ENCODE assay signal across 23 cellular contexts in the genomic region with DNA sequence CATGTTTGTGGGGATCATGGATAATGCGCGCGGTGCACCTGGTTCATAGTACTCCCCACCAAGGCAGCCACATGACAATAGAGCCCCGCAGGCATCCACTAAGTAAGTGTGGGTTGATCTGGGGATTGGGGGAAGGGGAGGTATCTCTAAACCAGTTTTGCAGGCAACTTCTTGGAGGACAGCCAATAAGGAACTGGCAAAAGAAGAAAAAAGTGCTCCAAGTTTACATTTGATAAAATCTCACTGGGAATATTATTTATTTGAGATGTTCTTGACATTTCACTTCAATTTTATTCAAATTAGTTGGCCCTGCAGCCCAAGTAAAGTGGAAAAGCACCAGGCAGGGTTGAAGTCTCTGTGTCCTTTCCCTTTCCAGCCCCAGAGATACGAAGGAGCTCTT. TPM values are rescaled to one million over a fixed set of nuclear protein-coding genes. Genes with fewer than 3 reads are reported as not detected.
DNase-seq lines count a peak whose midpoint lies in the region; ATAC-seq, FAIRE-seq and TF ChIP-seq lines count a peak whose summit lies in the region.
"Had no signal": no experiment of that assay in that cellular context is flagged by ENCODE, and none has a peak within 500 bp of the region (broad histone marks: within the 10 kb centered on the region; RNA-seq: fewer than 3 reads in every experiment).

No MANE protein-coding gene starts in this region.

- H3K9me3 ChIP-seq in HUES48 (ENCODE audit: control insufficient read depth, insufficient read depth, low read length) (no peaks in the 10 kb centered on the region), breast epithelium (no peaks in the 10 kb centered on the region), HepG2 (ENCODE audit: low read length) (no peaks in the 10 kb centered on the region), transverse colon (no peaks in the 10 kb centered on the region)
- H3K9me3 ChIP-seq: Caco-2, esophagus squamous epithelium had no signal

- no peak for FAIRE-seq in HepG2 (lab: Jason Lieb, UNC)
- FAIRE-seq: G401.6, GM12878, TTC549 had no signal

- H3K4me1 ChIP-seq in HUES48 (ENCODE audit: control insufficient read depth, insufficient read depth, low read length) = peaks cover 23% of the 10 kb centered on the region
- no peaks in the 10 kb centered on the region for H3K4me1 ChIP-seq in breast epithelium
- peaks cover 33% of the 10 kb centered on the region for H3K4me1 ChIP-seq in HepG2 (ENCODE audit: insufficient read depth, low read length)
- H3K4me1 ChIP-seq in transverse colon = peaks cover 3 to 25% (median 11%) of the 10 kb centered on the region in 4 donors

- ATAC-seq in HepG2 = no peak
- ATAC-seq in GM18867 (IDR thresholded peaks at IDR 0.05; ENCODE audit: unreplicated experiment) = no peak
- ATAC-seq: GM12878 had no signal

- TF ChIP-seq EP300 in HepG2 (IDR thresholded peaks at IDR 0.05; ENCODE audit: low read depth in 2 of 2, low read length in 2 of 2) (no peak), HepG2 (CRISPR knock-in tag; IDR thresholded peaks at IDR 0.05; ENCODE audit: borderline replicate concordance) (no peak), transverse colon (IDR thresholded peaks at IDR 0.05; ENCODE audit: low read depth) (no peak)

- CTCF ChIA-PET in HepG2 (lab: Yijun Ruan, JAX; ENCODE audit: low intra/inter-chr PET ratio, low total read pairs) = no interaction called here

- TF ChIP-seq CTCF in breast epithelium (IDR thresholded peaks at IDR 0.05) (no peak), HepG2 (CRISPR knock-in tag; IDR thresholded peaks at IDR 0.05) (no peak), transverse colon (IDR thresholded peaks at IDR 0.05) (no peak)

- DNase-seq in breast epithelium (ENCODE audit: low spot score in 2 of 2) (peak; percentile 28 to 65), HepG2 (ENCODE audit: low spot score) (no peak), transverse colon (no peak), C1 segment of cervical spinal cord (lab: John Stamatoyannopoulos, UW) (no peak)
- no peak for DNase-seq in activated CD4-positive, alpha-beta T cell treated with anti-CD3 and anti-CD28 coated beads, Interleukin-2, amount 50 U/mL, for 4 hours
- DNase-seq: activated CD4-positive, alpha-beta memory T cell treated with anti-CD3 and anti-CD28 coated beads, Interleukin-2, amount 10 ng/mL, durations not matched to agents 7 days and 5 days; activated T-cell treated with anti-CD3 and anti-CD28 coated beads, Interleukin-2, amount 50 U/mL, for 48 hours; AML-193; Caco-2; esophagus squamous epithelium; head of caudate nucleus; MV-4-11; NCI-H526 treated with DMSO at 0.1 percent for 48 hours; OCI-M1; stimulated activated CD4-positive, alpha-beta T cell treated with anti-CD3 and anti-CD28 coated beads, Interleukin-4, amount 100 ng/mL, for 1 hour; substantia nigra had no signal

- no peaks in the 10 kb centered on the region for H3K79me2 ChIP-seq in HepG2 (ENCODE audit: insufficient read depth, low read length)

- POLR2A ChIA-PET in HepG2 (lab: Yijun Ruan, JAX) = interaction anchor here (1.0 kb wide), 1 partner anchor 22 kb away, joined by 3 read pairs; no protein-coding TSS in a partner anchor

- no peak for TF ChIP-seq RAD21 in HepG2 (CRISPR knock-in tag; IDR thresholded peaks at IDR 0.05)

- peak overlapping the region; percentile 39 for H3K27ac ChIP-seq in HUES48 (ENCODE audit: low read depth, low read length)
- H3K27ac ChIP-seq in breast epithelium = no peak overlapping the region
- H3K27ac ChIP-seq in HepG2 (ENCODE audit: extremely low read length, insufficient read depth, low read length) = no peak overlapping the region
- H3K27ac ChIP-seq in transverse colon = peak overlapping the region in 3 of 4 donors; percentile 22 to 51 (median 23)
- H3K27ac ChIP-seq: esophagus squamous epithelium had no signal

- no peak for TF ChIP-seq POLR2A in breast epithelium (IDR thresholded peaks at IDR 0.05)
- no peak for TF ChIP-seq POLR2A in HepG2 (IDR thresholded peaks at IDR 0.05; ENCODE audit: insufficient read depth in 1 of 2, low read depth in 2 of 2, low read length in 2 of 2)
- no peak for TF ChIP-seq POLR2A in transverse colon (IDR thresholded peaks at IDR 0.05)

- peak overlapping the region; percentile 84; the same call in 1 of the 2 replicates for H3K4me2 ChIP-seq in HepG2 (ENCODE audit: low read depth, low read length)

- no peak overlapping the region for H3K9ac ChIP-seq in HUES48 (ENCODE audit: low read depth, low read length)
- no peak overlapping the region for H3K9ac ChIP-seq in HepG2 (ENCODE audit: insufficient read depth, low read depth, low read length)

- no peaks in the 10 kb centered on the region for H4K20me1 ChIP-seq in HepG2 (ENCODE audit: insufficient read depth, low read length)

- BruUV-seq in HepG2 (replicated peaks; lab: Mats Ljungman, UMichigan) = no TSS peak

- intact Hi-C loops in breast epithelium (cut with DNase I; ENCODE audit: low total_unique reads) = no loop called here
- intact Hi-C loops in HepG2 (cut with micrococcal nuclease; ENCODE audit: unreplicated experiment) = no loop called here
- intact Hi-C loops in transverse colon (cut with DNase I; ENCODE audit: low total_unique reads) = no loop called here

- H2AFZ ChIP-seq in HepG2 (ENCODE audit: low read length) = no peak overlapping the region

- H3K4me3 ChIP-seq in HUES48 (ENCODE audit: low read depth, low read length) (no peak overlapping the region), breast epithelium (no peak overlapping the region), HepG2 (replicated peaks in 1 of 3; ENCODE audit: insufficient read depth in 1 of 3, low read depth in 2 of 3, low read length in 3 of 3) (no peak overlapping the region), transverse colon (no peak overlapping the region)
- H3K4me3 ChIP-seq: esophagus squamous epithelium, GM12878 had no signal

- 67% methylated on average over 5 of the region's 5 CpGs for WGBS in HepG2 (ENCODE audit: low lambda C conversion rate)
- WGBS in transverse colon (ENCODE audit: low coverage in 1 of 2), 2 donors = 67 to 76% methylated on average over 5 of the region's 5 CpGs

- H3K27me3 ChIP-seq in HUES48 (ENCODE audit: control insufficient read depth, insufficient read depth, low read length) (peaks cover 11% of the 10 kb centered on the region; the same call in 1 of the 2 replicates), breast epithelium (no peaks in the 10 kb centered on the region), HepG2 (ENCODE audit: control insufficient read depth in 1 of 2, insufficient read depth in 2 of 2, low read length in 2 of 2) (peaks cover 2 to 18% of the 10 kb centered on the region in 2 experiments; a peak in 2 of 5 replicates), transverse colon (no peaks in the 10 kb centered on the region)
- H3K27me3 ChIP-seq: esophagus squamous epithelium had no signal

- in situ Hi-C loops in HepG2 (cut with HindIII; ENCODE audit: extremely low pct_ligation_motif_present, low pct_unique_long_range_greater_than_20kb) = no loop called here
- in situ Hi-C loops in transverse colon (cut with MboI; ENCODE audit: low pct_ligation_motif_present in 1 of 4, low pct_unique_long_range_greater_than_20kb in 1 of 4, low sequenced_read_pairs in 3 of 4) = no loop called here

- H3K36me3 ChIP-seq in HUES48 (ENCODE audit: control insufficient read depth, insufficient read depth, low read length) (no peaks in the 10 kb centered on the region), breast epithelium (no peaks in the 10 kb centered on the region), HepG2 (replicated peaks in 1 of 2; ENCODE audit: control insufficient read depth in 1 of 2, insufficient read depth in 2 of 2, low read length in 2 of 2) (no peaks in the 10 kb centered on the region), transverse colon (no peaks in the 10 kb centered on the region)
- H3K36me3 ChIP-seq: esophagus squamous epithelium had no signal

RNA-seq across cellular contexts. Expression of gene FBP1, which starts 8.5 kb away (rescaled TPM):
- total RNA-seq in breast epithelium = 10 to 100 TPM in 2 of 3 donors, 1 to 10 TPM in 1; 7.4 to 41.1 (median 33.4) TPM
- 0.28 and 0.29 TPM in 2 replicates for total RNA-seq in HepG2 (2016; rRNA removed; fragmentation: Illumina TruSeq; extraction: Trizol)
- total RNA-seq in HepG2 (2016; cell fraction: cytosol; rRNA removed; fragmentation: Illumina TruSeq; extraction: Trizol; ENCODE audit: low read depth) = not detected in 2 replicates
- not detected in 2 replicates for total RNA-seq in HepG2 (2016; cell fraction: insoluble cytoplasmic fraction; rRNA removed; fragmentation: Illumina TruSeq; extraction: Trizol)
- total RNA-seq in HepG2 (2016; cell fraction: membrane; rRNA removed; fragmentation: Illumina TruSeq; extraction: Trizol) = 0.12 and 0.17 TPM in 2 replicates
- total RNA-seq in HepG2 (2016; cell fraction: nucleus; rRNA removed; fragmentation: Illumina TruSeq; extraction: Trizol) = not detected in 2 replicates
- 0.22 and 0.53 TPM in 2 replicates for polyA plus RNA-seq in HepG2 (2011; rRNA removed)
- polyA plus RNA-seq in HepG2 (2011; cell fraction: cytosol; rRNA removed) = 0.17 and 0.32 TPM in 2 replicates
- 0.14 TPM in 2 replicates for polyA plus RNA-seq in HepG2 (2011; cell fraction: nucleus; rRNA removed)
- polyA plus RNA-seq in HepG2 (2012) = 0.83 and 1.6 TPM in 2 replicates
- 0.16 and 0.26 TPM in 2 replicates for polyA plus RNA-seq in HepG2 (2016; cell fraction: cytosol; fragmentation: Illumina TruSeq; extraction: Trizol; ENCODE audit: low read depth)
- 0.24 TPM in 1 of 2 replicates, not detected in the other for polyA plus RNA-seq in HepG2 (2016; cell fraction: insoluble cytoplasmic fraction; fragmentation: Illumina TruSeq; extraction: Trizol; ENCODE audit: low read depth)
- polyA plus RNA-seq in HepG2 (2016; cell fraction: membrane; fragmentation: Illumina TruSeq; extraction: Trizol; ENCODE audit: low read depth) = 0.18 and 0.47 TPM in 2 replicates
- polyA plus RNA-seq in HepG2 (2016; cell fraction: nucleus; fragmentation: Illumina TruSeq; extraction: Trizol; ENCODE audit: insufficient read depth, low read depth) = not detected in 2 replicates
- 0.23 TPM in 1 of 2 replicates, not detected in the other for polyA minus RNA-seq in HepG2 (2011; rRNA and poly(A)+ RNA removed; ENCODE audit: low replicate concordance)
- not detected in 2 replicates for polyA minus RNA-seq in HepG2 (2011; cell fraction: cytosol; rRNA and poly(A)+ RNA removed)
- not detected in 2 replicates for polyA minus RNA-seq in HepG2 (2011; cell fraction: nucleus; rRNA and poly(A)+ RNA removed)
- total RNA-seq in transverse colon = 10 to 100 TPM; 21.3 to 55.7 (median 44.6) TPM
- total RNA-seq: skeletal muscle tissue had no signal

RNA-seq across cellular contexts. Expression of gene FBP2, which starts 37.2 kb away (rescaled TPM):
- total RNA-seq in breast epithelium (not detected), HepG2 (2016; rRNA removed; fragmentation: Illumina TruSeq; extraction: Trizol) (not detected in 2 replicates), transverse colon (not detected)
- total RNA-seq in HepG2 (2016; cell fraction: cytosol; rRNA removed; fragmentation: Illumina TruSeq; extraction: Trizol; ENCODE audit: low read depth) = not detected in 2 replicates
- not detected in 2 replicates for total RNA-seq in HepG2 (2016; cell fraction: insoluble cytoplasmic fraction; rRNA removed; fragmentation: Illumina TruSeq; extraction: Trizol)
- not detected in 2 replicates for total RNA-seq in HepG2 (2016; cell fraction: membrane; rRNA removed; fragmentation: Illumina TruSeq; extraction: Trizol)
- not detected in 2 replicates for total RNA-seq in HepG2 (2016; cell fraction: nucleus; rRNA removed; fragmentation: Illumina TruSeq; extraction: Trizol)
- polyA plus RNA-seq in HepG2 (2011; rRNA removed) = not detected in 2 replicates
- polyA plus RNA-seq in HepG2 (2011; cell fraction: cytosol; rRNA removed) = not detected in 2 replicates
- polyA plus RNA-seq in HepG2 (2011; cell fraction: nucleus; rRNA removed) = not detected in 2 replicates
- polyA plus RNA-seq in HepG2 (2012) = 0.11 TPM in 1 of 2 replicates, not detected in the other
- polyA plus RNA-seq in HepG2 (2016; cell fraction: cytosol; fragmentation: Illumina TruSeq; extraction: Trizol; ENCODE audit: low read depth) = not detected in 2 replicates
- polyA plus RNA-seq in HepG2 (2016; cell fraction: insoluble cytoplasmic fraction; fragmentation: Illumina TruSeq; extraction: Trizol; ENCODE audit: low read depth) = not detected in 2 replicates
- not detected in 2 replicates for polyA plus RNA-seq in HepG2 (2016; cell fraction: membrane; fragmentation: Illumina TruSeq; extraction: Trizol; ENCODE audit: low read depth)
- polyA plus RNA-seq in HepG2 (2016; cell fraction: nucleus; fragmentation: Illumina TruSeq; extraction: Trizol; ENCODE audit: insufficient read depth, low read depth) = not detected in 2 replicates
- not detected in 2 replicates for polyA minus RNA-seq in HepG2 (2011; rRNA and poly(A)+ RNA removed; ENCODE audit: low replicate concordance)
- not detected in 2 replicates for polyA minus RNA-seq in HepG2 (2011; cell fraction: cytosol; rRNA and poly(A)+ RNA removed)
- not detected in 2 replicates for polyA minus RNA-seq in HepG2 (2011; cell fraction: nucleus; rRNA and poly(A)+ RNA removed)
- total RNA-seq: activated CD4-positive, alpha-beta memory T cell treated with anti-CD3 and anti-CD28 coated beads, Interleukin-2, amount 10 ng/mL, durations not matched to agents 7 days and 5 days; Caco-2; dermis microvascular lymphatic vessel endothelial cell had no signal

Comparison
In these comparisons a context has a peak if more than half of its experiments do, and no peak if none do; other contexts are left out.
1. H3K27ac ChIP-seq: peak in HUES48 (single experiment) and transverse colon (3 of 4); none in breast epithelium (0 of 2) and HepG2 (single experiment).
2. DNase-seq: peak in breast epithelium (2 of 2); none in HepG2 (single experiment), transverse colon (single experiment), activated CD4-positive, alpha-beta T cell treated with anti-CD3 and anti-CD28 coated beads, Interleukin-2, amount 50 U/mL, for 4 hours (0 of 2) and C1 segment of cervical spinal cord (0 of 14).
3. RNA of gene FBP1, which starts 8.5 kb away (total RNA-seq): 21.3 to 55.7 TPM in transverse colon and 7.4 to 41.1 TPM in breast epithelium; 0.12 to 0.29 TPM in HepG2; every median in the first group is over 4 times any median in the second.